Comparison of ENCODE assay signal across 11 cellular contexts in genomic region chr17:76270127-76270592, GRCh38. TPM values are rescaled to one million over a fixed set of nuclear protein-coding genes. Genes with fewer than 3 reads are reported as not detected.
A peak's percentile ranks its signal among the peaks of the same experiment; 100 is the strongest.
DNase-seq lines count a peak whose midpoint lies in the region; ATAC-seq and TF ChIP-seq lines count a peak whose summit lies in the region.
"Had no signal": no experiment of that assay in that cellular context is flagged by ENCODE, and none has a peak within 500 bp of the region (broad histone marks: within the 10 kb centered on the region; RNA-seq: fewer than 3 reads in every experiment).

No MANE protein-coding gene starts in this region.

- H3K27me3 ChIP-seq in CD4-positive, CD25-positive, alpha-beta regulatory T cell (ENCODE audit: control insufficient read depth, insufficient read depth, low read length), result no peaks in the 10 kb centered on the region
- no peaks in the 10 kb centered on the region for H3K27me3 ChIP-seq in esophagus muscularis mucosa
- H3K27me3 ChIP-seq: ovary, thyroid gland had no signal

- peak overlapping the region in 3 of 4 donors; percentile 63 to 93 (median 91) for H3K4me3 Mint-ChIP-seq in CD4-positive, CD25-positive, alpha-beta regulatory T cell
- H3K4me3 Mint-ChIP-seq in natural killer cell (peak overlapping the region; percentile 57), chondrocyte (ENCODE audit: unreplicated experiment) (no peak overlapping the region)

- H3K4me3 ChIP-seq in CD4-positive, CD25-positive, alpha-beta regulatory T cell (ENCODE audit: low read depth, low read length), result no peak overlapping the region
- peak overlapping the region; percentile 70 for H3K4me3 ChIP-seq in GM12875 (ENCODE audit: low read depth, low read length)
- no peak overlapping the region for H3K4me3 ChIP-seq in esophagus muscularis mucosa
- H3K4me3 ChIP-seq: ovary, thyroid gland had no signal

- no peak for TF ChIP-seq EP300 in esophagus muscularis mucosa (IDR thresholded peaks at IDR 0.05)

- peaks cover 89% of the 10 kb centered on the region for H3K4me1 ChIP-seq in CD4-positive, CD25-positive, alpha-beta regulatory T cell (ENCODE audit: control insufficient read depth, insufficient read depth, low read length, poor library complexity, severe bottlenecking)
- H3K4me1 ChIP-seq in esophagus muscularis mucosa, result peaks cover 61 to 85% (median 77%) of the 10 kb centered on the region in 4 donors

- peaks cover 11% of the 10 kb centered on the region for H3K36me3 ChIP-seq in CD4-positive, CD25-positive, alpha-beta regulatory T cell (ENCODE audit: control insufficient read depth, insufficient read depth, low read length)
- peaks cover 0 to 26% (median 23%) of the 10 kb centered on the region in 4 donors for H3K36me3 ChIP-seq in esophagus muscularis mucosa
- H3K36me3 ChIP-seq: ovary had no signal

- H3K27me3 Mint-ChIP-seq in CD4-positive, CD25-positive, alpha-beta regulatory T cell, result peaks cover 5% of the 10 kb centered on the region
- H3K27me3 Mint-ChIP-seq in natural killer cell (ENCODE audit: low read depth in 2 of 2), result no peaks in the 10 kb centered on the region
- H3K27me3 Mint-ChIP-seq in chondrocyte (ENCODE audit: low read depth), result no peaks in the 10 kb centered on the region

- H3K4me1 Mint-ChIP-seq in CD4-positive, CD25-positive, alpha-beta regulatory T cell, result peaks cover 5 to 73% (median 29%) of the 10 kb centered on the region in 4 donors
- H3K4me1 Mint-ChIP-seq in natural killer cell (peaks cover 28 to 49% of the 10 kb centered on the region in 2 donors), chondrocyte (ENCODE audit: low read depth) (peaks cover 18% of the 10 kb centered on the region)

- no peak for TF ChIP-seq CTCF in GM12875 (IDR thresholded peaks at IDR 0.05; ENCODE audit: borderline replicate concordance, insufficient read depth, low read depth, low read length)
- no peak for TF ChIP-seq CTCF in natural killer cell (IDR thresholded peaks at IDR 0.05)
- no peak for TF ChIP-seq CTCF in esophagus muscularis mucosa (IDR thresholded peaks at IDR 0.05)
- TF ChIP-seq CTCF in chondrocyte (IDR thresholded peaks at IDR 0.05), result no peak

- TF ChIP-seq POLR2A in esophagus muscularis mucosa (IDR thresholded peaks at IDR 0.05; ENCODE audit: low read depth), result no peak

- DNase-seq in CD4-positive, CD25-positive, alpha-beta regulatory T cell, result peak in 1 of 3 donors; percentile 25
- peak; percentile 80 for DNase-seq in activated CD8-positive, alpha-beta memory T cell treated with anti-CD3 and anti-CD28 coated beads for 24 hours
- no peak for DNase-seq in natural killer cell
- DNase-seq in esophagus muscularis mucosa (ENCODE audit: extremely low spot score), result no peak
- DNase-seq in chondrocyte (ENCODE audit: low spot score), result no peak
- DNase-seq in cortex of kidney (lab: John Stamatoyannopoulos, UW), result no peak
- DNase-seq in H4 (ENCODE audit: low spot score), result no peak
- DNase-seq: NCI-H1436, ovary, thyroid gland had no signal

- peak overlapping the region in 2 of 3 donors; percentile 44 to 96 for H3K27ac Mint-ChIP-seq in CD4-positive, CD25-positive, alpha-beta regulatory T cell
- H3K27ac Mint-ChIP-seq in natural killer cell (peak overlapping the region; percentile 99), chondrocyte (ENCODE audit: unreplicated experiment) (no peak overlapping the region)

- ATAC-seq in CD4-positive, CD25-positive, alpha-beta regulatory T cell (ENCODE audit: low read depth in 2 of 2), result no peak
- ATAC-seq in natural killer cell, result no peak

- 90% methylated on average over 25 of the region's 26 CpGs for WGBS in esophagus muscularis mucosa

- peaks cover 9% of the 10 kb centered on the region for H3K36me3 Mint-ChIP-seq in CD4-positive, CD25-positive, alpha-beta regulatory T cell
- no peaks in the 10 kb centered on the region for H3K36me3 Mint-ChIP-seq in natural killer cell
- no peaks in the 10 kb centered on the region for H3K36me3 Mint-ChIP-seq in chondrocyte (ENCODE audit: low read depth)

- peaks cover 0 to 1% (median 0%) of the 10 kb centered on the region in 7 donors for H3K9me3 Mint-ChIP-seq in CD4-positive, CD25-positive, alpha-beta regulatory T cell
- no peaks in the 10 kb centered on the region for H3K9me3 Mint-ChIP-seq in natural killer cell
- no peaks in the 10 kb centered on the region for H3K9me3 Mint-ChIP-seq in chondrocyte (ENCODE audit: low read depth)

- intact Hi-C loops in natural killer cell (cut with micrococcal nuclease) (no loop called here), esophagus muscularis mucosa (cut with DNase I) (loop anchor here (5.0 kb wide), 1 partner anchor 33 kb away; no protein-coding TSS in a partner anchor)

- H3K9me3 ChIP-seq in CD4-positive, CD25-positive, alpha-beta regulatory T cell (ENCODE audit: control insufficient read depth in 2 of 2, low read length in 2 of 2), result no peaks in the 10 kb centered on the region
- no peaks in the 10 kb centered on the region for H3K9me3 ChIP-seq in esophagus muscularis mucosa
- H3K9me3 ChIP-seq: ovary, thyroid gland had no signal

- peak overlapping the region; percentile 92 for H3K27ac ChIP-seq in CD4-positive, CD25-positive, alpha-beta regulatory T cell (ENCODE audit: insufficient read depth, low read length, poor library complexity, severe bottlenecking)
- H3K27ac ChIP-seq in esophagus muscularis mucosa (replicated peaks in 1 of 4), result no peak overlapping the region
- H3K27ac ChIP-seq: ovary had no signal

RNA-seq across cellular contexts. Expression of gene UBALD2, which starts 5.0 kb away (rescaled TPM):
- 247 TPM for total RNA-seq in CD4-positive, CD25-positive, alpha-beta regulatory T cell
- polyA plus RNA-seq in CD4-positive, CD25-positive, alpha-beta regulatory T cell, result 1 to 10 TPM; 3.9 to 9.2 (median 7.3) TPM
- total RNA-seq in natural killer cell, result 100 to 1,000 TPM; 171 to 287 (median 189) TPM
- 10 to 100 TPM in 3 of 4 donors, 1 to 10 TPM in 1; 9.1 to 16.2 (median 12.4) TPM for total RNA-seq in esophagus muscularis mucosa
- 6.7 to 14.1 TPM (median 13.2 TPM) in 3 replicates for total RNA-seq in chondrocyte
- total RNA-seq in H4 (2014; rRNA removed; shearing (Covaris generic)), result 3.9 and 7.7 TPM in 2 replicates

RNA-seq across cellular contexts. Expression of gene RNF157, which starts 29.9 kb away (rescaled TPM):
- 17.7 TPM for total RNA-seq in CD4-positive, CD25-positive, alpha-beta regulatory T cell
- polyA plus RNA-seq in CD4-positive, CD25-positive, alpha-beta regulatory T cell, result 1 to 10 TPM; 3.3 to 5.6 (median 4.3) TPM
- total RNA-seq in natural killer cell, result 1 to 10 TPM; 4.9 to 9.1 (median 8.5) TPM
- total RNA-seq in esophagus muscularis mucosa, result 1 to 10 TPM; 2.1 to 8.1 (median 4.8) TPM
- total RNA-seq in chondrocyte, result 1.1 to 1.5 TPM (median 1.4 TPM) in 3 replicates
- 6.8 and 7.8 TPM in 2 replicates for total RNA-seq in H4 (2014; rRNA removed; shearing (Covaris generic))

RNA-seq across cellular contexts. Expression of gene QRICH2, which starts 37.9 kb away (rescaled TPM):
- 2.2 TPM for total RNA-seq in CD4-positive, CD25-positive, alpha-beta regulatory T cell
- under 1 TPM in 1 of 4 donors, not detected in 3; 0.50 TPM for polyA plus RNA-seq in CD4-positive, CD25-positive, alpha-beta regulatory T cell
- total RNA-seq in natural killer cell (1 to 10 TPM; 2.3 to 3.1 (median 2.9) TPM), esophagus muscularis mucosa (1 to 10 TPM; 1.7 to 2.6 (median 2.1) TPM), chondrocyte (4.7 to 5.2 TPM (median 5.0 TPM) in 3 replicates)
- total RNA-seq in H4 (2014; rRNA removed; shearing (Covaris generic)), result 2.3 and 2.4 TPM in 2 replicates

Comparison
In these comparisons a context has a peak if more than half of its experiments do, and no peak if none do; other contexts are left out.
1. RNA of gene UBALD2, which starts 5.0 kb away (total RNA-seq): 247 TPM in CD4-positive, CD25-positive, alpha-beta regulatory T cell (single experiment) and 171 to 287 TPM in natural killer cell; 9.1 to 16.2 TPM in esophagus muscularis mucosa, 6.7 to 14.1 TPM in chondrocyte and 3.9 to 7.7 TPM in H4; every median in the first group is over 4 times any median in the second.